ENCODE assay signal across 13 cellular contexts in genomic region chr7:30869794-30870491, GRCh38. TPM values are rescaled to one million over a fixed set of nuclear protein-coding genes. Genes with fewer than 3 reads are reported as not detected.
DNase-seq lines count a peak whose midpoint lies in the region; ATAC-seq, FAIRE-seq and TF ChIP-seq lines count a peak whose summit lies in the region.
"Had no signal": no experiment of that assay in that cellular context is flagged by ENCODE, and none has a peak within 500 bp of the region (broad histone marks: within the 10 kb centered on the region; RNA-seq: fewer than 3 reads in every experiment).

No MANE protein-coding gene starts in this region.

- FAIRE-seq in H54 (lab: Jason Lieb, UNC) = no peak

- no peaks in the 10 kb centered on the region for H3K27me3 ChIP-seq in right atrium auricular region
- H3K27me3 ChIP-seq: suprapubic skin had no signal

- TF ChIP-seq CTCF in right atrium auricular region (IDR thresholded peaks at IDR 0.05) = no peak

- ATAC-seq in Right ventricle myocardium superior (ENCODE audit: poor library complexity) = peak; percentile 23
- ATAC-seq in left ventricle myocardium superior = peak; percentile 64
- no peak for ATAC-seq in HG03039 (IDR thresholded peaks at IDR 0.05; ENCODE audit: unreplicated experiment)
- ATAC-seq in HG02623 (IDR thresholded peaks at IDR 0.05; ENCODE audit: unreplicated experiment) = no peak

- DNase-seq in Right ventricle myocardium superior (peak; percentile 62), right atrium auricular region (ENCODE audit: low spot score) (no peak), amniotic epithelial cell (ENCODE audit: low read depth) (peak; percentile 40), left ventricle myocardium superior (peak; percentile 50), H54 (ENCODE audit: insufficient read length, low spot score) (no peak)
- DNase-seq in activated CD4-positive, alpha-beta T cell treated with anti-CD3 and anti-CD28 coated beads, Interleukin-2, amount 50 U/mL, for 4 hours = no peak
- DNase-seq: activated CD8-positive, alpha-beta memory T cell treated with anti-CD3 and anti-CD28 coated beads, Interleukin-2, amount 50 U/mL, for 48 hours; NCI-H510A had no signal

- intact Hi-C loops in Right ventricle myocardium superior (cut with DNase I) (no loop called here), left ventricle myocardium superior (cut with micrococcal nuclease) (no loop called here)

- H3K9me3 ChIP-seq in right atrium auricular region = no peaks in the 10 kb centered on the region
- H3K9me3 ChIP-seq: prostate gland, suprapubic skin had no signal

- H3K4me1 ChIP-seq in right atrium auricular region = peaks cover 0 to 49% of the 10 kb centered on the region in 2 donors
- H3K4me1 ChIP-seq: prostate gland, suprapubic skin had no signal

- peak overlapping the region in 1 of 2 donors; percentile 24 for H3K27ac ChIP-seq in right atrium auricular region
- H3K27ac ChIP-seq: prostate gland, suprapubic skin, VCaP had no signal

- no peak overlapping the region for H3K4me3 ChIP-seq in right atrium auricular region
- H3K4me3 ChIP-seq: prostate gland, suprapubic skin had no signal

- H3K36me3 ChIP-seq in right atrium auricular region = peaks cover 6% of the 10 kb centered on the region
- H3K36me3 ChIP-seq: prostate gland had no signal

- TF ChIP-seq POLR2A in H54 (IDR thresholded peaks at IDR 0.05; ENCODE audit: low read depth, low read length) = no peak

RNA-seq across cellular contexts. Expression of gene AQP1, which starts 41.7 kb away (rescaled TPM):
- total RNA-seq in Right ventricle myocardium superior = 236 TPM
- total RNA-seq in right atrium auricular region = 100 to 1,000 TPM; 353 to 517 TPM
- total RNA-seq in left ventricle myocardium superior = 323 TPM

Comparison
In these comparisons a context has a peak if more than half of its experiments do, and no peak if none do; other contexts are left out.
1. DNase-seq: peak in Right ventricle myocardium superior (single experiment), amniotic epithelial cell (single experiment) and left ventricle myocardium superior (single experiment); none in right atrium auricular region (single experiment), H54 (single experiment) and activated CD4-positive, alpha-beta T cell treated with anti-CD3 and anti-CD28 coated beads, Interleukin-2, amount 50 U/mL, for 4 hours (0 of 2).
2. ATAC-seq: peak in Right ventricle myocardium superior (single experiment) and left ventricle myocardium superior (single experiment); none in HG03039 (single experiment) and HG02623 (single experiment).